2 cellular contexts compared by ENCODE assay signal in the genomic region with DNA sequence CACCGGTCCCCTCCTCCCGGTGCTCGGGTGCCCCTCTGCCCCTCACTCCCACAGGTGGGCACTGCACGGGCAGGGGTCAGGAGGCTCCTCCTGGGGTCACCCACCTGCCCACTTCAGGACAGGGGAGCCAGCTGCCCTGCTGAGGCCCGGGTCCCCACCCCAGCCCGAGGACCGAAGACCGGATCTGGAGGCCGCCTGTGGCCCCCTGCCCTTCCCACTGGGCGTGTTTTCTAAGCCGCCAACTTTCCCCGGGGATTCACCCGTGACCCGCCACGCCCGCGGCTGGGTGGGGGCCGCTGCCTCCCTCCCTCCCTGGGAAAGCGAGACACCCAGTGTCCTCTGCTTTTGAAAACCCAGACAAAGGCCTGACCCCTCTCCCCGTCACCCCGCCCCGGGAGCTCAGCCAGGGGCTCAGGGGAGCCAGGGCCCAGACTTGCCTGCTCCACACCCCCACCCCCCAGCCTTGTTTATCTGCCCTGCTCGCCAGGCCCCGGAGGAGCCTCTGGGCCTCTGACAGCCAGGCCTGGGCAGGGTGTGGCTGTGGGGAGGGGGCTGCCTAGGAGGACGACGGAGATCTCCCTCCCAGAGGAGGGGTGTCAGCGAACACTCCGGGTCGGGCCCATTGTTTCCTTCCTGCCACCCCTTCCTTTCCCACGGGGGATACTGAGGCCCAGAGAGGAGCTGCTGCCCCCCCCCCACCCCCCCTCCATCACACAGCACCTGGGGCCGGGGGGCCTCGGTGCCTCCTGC.
A peak's percentile ranks its signal among the peaks of the same experiment; 100 is the strongest.
TF ChIP-seq lines count a peak whose summit lies in the region.

No MANE protein-coding gene starts in this region.

TF ChIP-seq in HCT116, 20 proteins besides CTCF, POLR2A, EP300 and RAD21:
- no peak for TF ChIP-seq YY1 (IDR thresholded peaks at IDR 0.05; ENCODE audit: extremely low read depth, insufficient replicate concordance, low read depth, low read length)
- TF ChIP-seq, protein P1, sequence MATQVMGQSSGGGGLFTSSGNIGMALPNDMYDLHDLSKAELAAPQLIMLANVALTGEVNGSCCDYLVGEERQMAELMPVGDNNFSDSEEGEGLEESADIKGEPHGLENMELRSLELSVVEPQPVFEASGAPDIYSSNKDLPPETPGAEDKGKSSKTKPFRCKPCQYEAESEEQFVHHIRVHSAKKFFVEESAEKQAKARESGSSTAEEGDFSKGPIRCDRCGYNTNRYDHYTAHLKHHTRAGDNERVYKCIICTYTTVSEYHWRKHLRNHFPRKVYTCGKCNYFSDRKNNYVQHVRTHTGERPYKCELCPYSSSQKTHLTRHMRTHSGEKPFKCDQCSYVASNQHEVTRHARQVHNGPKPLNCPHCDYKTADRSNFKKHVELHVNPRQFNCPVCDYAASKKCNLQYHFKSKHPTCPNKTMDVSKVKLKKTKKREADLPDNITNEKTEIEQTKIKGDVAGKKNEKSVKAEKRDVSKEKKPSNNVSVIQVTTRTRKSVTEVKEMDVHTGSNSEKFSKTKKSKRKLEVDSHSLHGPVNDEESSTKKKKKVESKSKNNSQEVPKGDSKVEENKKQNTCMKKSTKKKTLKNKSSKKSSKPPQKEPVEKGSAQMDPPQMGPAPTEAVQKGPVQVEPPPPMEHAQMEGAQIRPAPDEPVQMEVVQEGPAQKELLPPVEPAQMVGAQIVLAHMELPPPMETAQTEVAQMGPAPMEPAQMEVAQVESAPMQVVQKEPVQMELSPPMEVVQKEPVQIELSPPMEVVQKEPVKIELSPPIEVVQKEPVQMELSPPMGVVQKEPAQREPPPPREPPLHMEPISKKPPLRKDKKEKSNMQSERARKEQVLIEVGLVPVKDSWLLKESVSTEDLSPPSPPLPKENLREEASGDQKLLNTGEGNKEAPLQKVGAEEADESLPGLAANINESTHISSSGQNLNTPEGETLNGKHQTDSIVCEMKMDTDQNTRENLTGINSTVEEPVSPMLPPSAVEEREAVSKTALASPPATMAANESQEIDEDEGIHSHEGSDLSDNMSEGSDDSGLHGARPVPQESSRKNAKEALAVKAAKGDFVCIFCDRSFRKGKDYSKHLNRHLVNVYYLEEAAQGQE (IDR thresholded peaks at IDR 0.05; ENCODE audit: low read depth) = no peak
- no peak for TF ChIP-seq POLR2AphosphoS5 (IDR thresholded peaks at IDR 0.05; ENCODE audit: low read depth, low read length)
- no peak for TF ChIP-seq ELF1 (IDR thresholded peaks at IDR 0.05; ENCODE audit: borderline replicate concordance, low read depth)
- no peak for TF ChIP-seq ZFX (IDR thresholded peaks at IDR 0.05)
- TF ChIP-seq FOSL1 (IDR thresholded peaks at IDR 0.05; ENCODE audit: low read depth) = no peak
- TF ChIP-seq CBX3 (IDR thresholded peaks at IDR 0.05; ENCODE audit: low read depth) = no peak

TF ChIP-seq in liver, 16 proteins besides CTCF, POLR2A, EP300 and RAD21:
- TF ChIP-seq RXRA (IDR thresholded peaks at IDR 0.05) (no peak), NR2F2 (IDR thresholded peaks at IDR 0.05) (peak; percentile 38)
